ENCODE assay signal across 8 cellular contexts in the genomic region with DNA sequence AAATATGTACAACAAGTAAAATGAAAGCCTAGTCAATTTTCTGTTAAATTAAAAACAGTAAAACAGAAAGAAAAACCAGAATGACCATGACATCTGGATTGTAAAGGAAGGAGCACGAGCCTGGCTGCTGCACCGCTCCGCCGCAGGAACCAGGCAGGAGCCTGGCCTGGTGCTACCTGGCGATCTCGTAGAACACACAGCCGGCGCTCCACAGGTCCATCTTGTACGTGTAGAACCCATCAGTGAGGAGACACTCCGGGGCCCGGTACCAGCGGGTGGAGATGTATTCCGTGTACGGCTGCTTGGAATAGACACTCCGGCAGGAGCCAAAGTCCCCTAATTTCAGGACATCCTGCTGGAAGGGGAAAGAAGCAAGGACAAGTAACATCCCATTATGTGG.
"Had no signal": no experiment of that assay in that cellular context is flagged by ENCODE, and none has a peak within 500 bp of the region (broad histone marks: within the 10 kb centered on the region; RNA-seq: fewer than 3 reads in every experiment).

No MANE protein-coding gene starts in this region.

- H3K9ac ChIP-seq: GM23248, KMS-11 had no signal

- ATAC-seq: HepG2 had no signal

- DNase-seq: GM23248, GOT3, H9, HCEC 1CT, KBM-7 had no signal

- FAIRE-seq: HepG2 had no signal

- H3K27ac ChIP-seq: GM23248, HL-60, KMS-11 had no signal

- H3K4me3 ChIP-seq: GM23248 had no signal
